Comparison of ENCODE assay signal across 1 cellular context in the genomic region with DNA sequence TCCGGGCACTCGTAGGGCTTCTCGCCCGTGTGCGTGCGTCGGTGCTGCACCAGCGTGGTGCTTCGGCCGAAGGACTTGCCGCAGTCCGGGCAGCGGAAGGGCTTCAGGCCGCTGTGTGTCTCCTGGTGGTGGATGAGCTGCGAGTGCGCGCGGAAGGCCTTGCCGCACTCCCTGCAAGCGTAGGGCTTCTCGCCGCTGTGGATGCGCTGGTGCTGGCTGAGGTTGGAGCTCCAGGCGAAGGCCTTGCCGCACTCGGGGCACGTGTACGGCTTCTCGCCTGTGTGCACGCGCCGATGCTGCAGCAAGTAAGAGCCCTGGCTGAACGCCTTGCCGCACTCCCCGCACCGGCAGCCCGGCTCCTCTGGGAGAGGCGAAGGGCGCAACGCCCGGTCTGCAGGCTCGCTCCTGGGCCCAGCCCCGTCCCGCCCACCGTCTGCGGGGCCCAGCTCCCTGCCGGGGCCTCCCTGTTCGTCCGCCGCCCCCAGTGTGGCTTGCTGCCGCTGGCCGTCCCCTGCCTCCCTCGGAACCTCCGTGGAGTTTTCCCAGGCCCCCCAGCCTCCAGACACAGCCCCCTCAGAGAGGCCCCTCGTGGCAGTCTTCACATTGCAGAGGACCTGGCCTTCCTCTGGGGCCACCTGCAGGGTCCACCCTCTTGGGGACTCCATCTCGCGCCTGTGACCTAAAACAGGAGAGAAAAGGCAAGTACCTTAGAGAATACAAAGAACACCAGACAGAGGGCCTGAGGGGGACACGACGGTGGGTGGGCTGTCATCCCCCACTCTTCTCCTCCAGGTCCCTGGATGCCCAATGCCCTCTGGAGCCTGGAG.
TF ChIP-seq lines count a peak whose summit lies in the region.

No MANE protein-coding gene starts in this region.

TF ChIP-seq in endothelial cell of umbilical vein, 7 proteins besides CTCF, POLR2A, EP300 and RAD21:
- TF ChIP-seq EZH2 (IDR thresholded peaks at IDR 0.05; ENCODE audit: borderline replicate concordance, low read depth, low read length, severe bottlenecking), result peak; percentile 59
- TF ChIP-seq JUN (IDR thresholded peaks at IDR 0.05; ENCODE audit: borderline replicate concordance, insufficient read depth, insufficient read length, low read depth), result no peak
- TF ChIP-seq GATA2 (IDR thresholded peaks at IDR 0.05; ENCODE audit: insufficient read depth, insufficient read length, low read depth, low read length), result no peak
